Comparison of ENCODE assay signal across 32 cellular contexts in the genomic region with DNA sequence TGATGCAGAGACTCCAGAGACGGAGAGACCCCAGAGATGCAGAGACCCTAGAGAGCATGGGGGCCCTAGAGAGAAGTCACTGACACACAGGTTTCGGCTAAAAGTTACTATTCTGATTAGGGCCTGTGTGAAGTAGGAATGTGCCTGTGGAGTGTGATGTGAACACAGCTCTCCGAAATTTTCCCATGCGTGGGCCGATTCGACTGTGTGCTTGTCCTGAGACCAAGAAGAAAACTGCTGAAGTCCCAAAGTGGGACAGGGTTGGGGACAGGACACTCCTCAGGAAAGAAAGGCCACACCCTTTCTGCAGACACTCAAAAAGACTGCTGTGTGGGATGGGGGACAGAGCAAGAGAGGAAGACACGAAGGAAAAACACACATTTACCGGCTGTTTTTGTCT.
"Had no signal": no experiment of that assay in that cellular context is flagged by ENCODE, and none has a peak within 500 bp of the region (broad histone marks: within the 10 kb centered on the region; RNA-seq: fewer than 3 reads in every experiment).

No MANE protein-coding gene starts in this region.

- DNase-seq: activated B cell treated with CpG ODN at 0.5 μM for 24 hours; activated CD4-positive, alpha-beta memory T cell treated with anti-CD3 and anti-CD28 coated beads for 36 hours; activated CD4-positive, alpha-beta T cell treated with anti-CD3 and anti-CD28 coated beads for 4 hours; activated CD4-positive, alpha-beta T cell treated with anti-CD3 and anti-CD28 coated beads, Interleukin-2, amount 50 U/mL, for 1 hour; activated CD4-positive, CD25-positive, alpha-beta regulatory T cell treated with anti-CD3 and anti-CD28 coated beads, Interleukin-2, amount 50 U/mL, for 72 hours; activated CD8-positive, alpha-beta memory T cell treated with anti-CD3 and anti-CD28 coated beads, Interleukin-2, amount 50 U/mL, for 4 hours; activated gamma-delta T cell treated with Interleukin-2 at 50 U/mL for 16 hours; activated naive CD4-positive, alpha-beta T cell treated with anti-CD3 and anti-CD28 coated beads for 36 hours; activated T-cell treated with anti-CD3 and anti-CD28 coated beads for 4 hours; activated T-cell treated with anti-CD3 and anti-CD28 coated beads, Interleukin-2, amount 50 U/mL, for 4 hours; adrenal gland; body of pancreas; Kasumi-1; KG1; MG63; MV-4-11; NCI-H1092; NCI-H1436 treated with DMSO at 0.1 percent for 48 hours; NCI-H1694 treated with DMSO at 0.1 percent for 48 hours; NCI-H2029; NCI-H345; NCI-H524 treated with DMSO at 0.1 percent for 48 hours; RPMI8226; SW 1271; T-helper 1 cell; T-helper 2 cell; T-helper 9 cell had no signal

- H3K4me1 ChIP-seq: adrenal gland, body of pancreas, breast epithelium had no signal

- H3K36me3 Mint-ChIP-seq: activated CD4-positive, alpha-beta memory T cell treated with anti-CD3 and anti-CD28 coated beads for 36 hours; activated naive CD4-positive, alpha-beta T cell treated with anti-CD3 and anti-CD28 coated beads, Interleukin-2, amount 50 U/mL, for 72 hours had no signal

- H3K36me3 ChIP-seq: adrenal gland, breast epithelium, MG63 had no signal

- H3K4me1 Mint-ChIP-seq: activated B cell treated with CpG ODN at 0.5 μM for 24 hours had no signal

- H3K4me3 ChIP-seq: adrenal gland, body of pancreas, breast epithelium, MG63 had no signal

- H3K27me3 ChIP-seq: adrenal gland, body of pancreas, MG63 had no signal

- H3K9me3 ChIP-seq: adrenal gland, body of pancreas, MG63 had no signal

- H3K27me3 Mint-ChIP-seq: activated B cell treated with CpG ODN at 0.5 μM for 24 hours; activated CD4-positive, alpha-beta memory T cell treated with anti-CD3 and anti-CD28 coated beads for 36 hours had no signal

- ATAC-seq: activated naive CD4-positive, alpha-beta T cell treated with anti-CD3 and anti-CD28 coated beads, Interleukin-2, amount 50 U/mL, for 72 hours; activated T-cell treated with anti-CD3 and anti-CD28 coated beads, Interleukin-2, amount 50 U/mL, for 4 hours; body of pancreas; Panc1 had no signal

- H3K27ac ChIP-seq: adrenal gland, body of pancreas, breast epithelium, VCaP had no signal

- H3K27ac Mint-ChIP-seq: activated B cell treated with CpG ODN at 0.5 μM for 24 hours; activated CD4-positive, alpha-beta memory T cell treated with anti-CD3 and anti-CD28 coated beads for 36 hours; activated naive CD4-positive, alpha-beta T cell treated with anti-CD3 and anti-CD28 coated beads for 36 hours; activated naive CD4-positive, alpha-beta T cell treated with anti-CD3 and anti-CD28 coated beads, Interleukin-2, amount 50 U/mL, for 72 hours; activated T-helper 1 cell treated with anti-CD3 and anti-CD28 coated beads, Interleukin-12 subunit alpha, Interleukin-12 subunit beta, Interleukin-2, Interleukin-4 antibody, amounts not matched to agents 30 ng/mL and 10 ng/mL and 1 ng/mL, durations not matched to agents 14 hours and 24 hours and 36 hours had no signal

- H3K9me3 Mint-ChIP-seq: activated CD4-positive, alpha-beta memory T cell treated with anti-CD3 and anti-CD28 coated beads for 36 hours; activated naive CD4-positive, alpha-beta T cell treated with anti-CD3 and anti-CD28 coated beads for 36 hours; activated naive CD4-positive, alpha-beta T cell treated with anti-CD3 and anti-CD28 coated beads, Interleukin-2, amount 50 U/mL, for 72 hours; activated T-cell treated with anti-CD3 and anti-CD28 coated beads, Interleukin-2, amount 50 U/mL, for 4 hours; activated T-helper 1 cell treated with anti-CD3 and anti-CD28 coated beads, Interleukin-12 subunit alpha, Interleukin-12 subunit beta, Interleukin-2, Interleukin-4 antibody, amounts not matched to agents 30 ng/mL and 10 ng/mL and 1 ng/mL, durations not matched to agents 14 hours and 24 hours and 36 hours had no signal

- H3K4me3 Mint-ChIP-seq: activated B cell treated with CpG ODN at 0.5 μM for 24 hours; activated CD4-positive, alpha-beta memory T cell treated with anti-CD3 and anti-CD28 coated beads for 36 hours; activated naive CD4-positive, alpha-beta T cell treated with anti-CD3 and anti-CD28 coated beads for 36 hours; activated T-cell treated with anti-CD3 and anti-CD28 coated beads, Interleukin-2, amount 50 U/mL, for 4 hours; activated T-helper 1 cell treated with anti-CD3 and anti-CD28 coated beads, Interleukin-12 subunit alpha, Interleukin-12 subunit beta, Interleukin-2, Interleukin-4 antibody, amounts not matched to agents 30 ng/mL and 10 ng/mL and 1 ng/mL, durations not matched to agents 14 hours and 24 hours and 36 hours had no signal
